ENCODE assay signal across 9 cellular contexts in genomic region chr7:87154166-87154565, GRCh38. TPM values are rescaled to one million over a fixed set of nuclear protein-coding genes. Genes with fewer than 3 reads are reported as not detected.
DNase-seq lines count a peak whose midpoint lies in the region; ATAC-seq, FAIRE-seq and TF ChIP-seq lines count a peak whose summit lies in the region.
"Had no signal": no experiment of that assay in that cellular context is flagged by ENCODE, and none has a peak within 500 bp of the region (broad histone marks: within the 10 kb centered on the region; RNA-seq: fewer than 3 reads in every experiment).

No MANE protein-coding gene starts in this region.

- H3K9me3 ChIP-seq in iPS-18c (ENCODE audit: control insufficient read depth, insufficient read depth, low read length) (no peaks in the 10 kb centered on the region), thoracic aorta (no peaks in the 10 kb centered on the region)

- peak overlapping the region; percentile 86 for H3K4me3 Mint-ChIP-seq in activated CD4-positive, alpha-beta T cell treated with anti-CD3 and anti-CD28 coated beads, Interleukin-2, amount 10 ng/mL, durations not matched to agents 7 days and 5 days
- peak overlapping the region; percentile 94 for H3K4me3 Mint-ChIP-seq in activated CD4-positive, alpha-beta memory T cell treated with anti-CD3 and anti-CD28 coated beads, Interleukin-2, amount 10 ng/mL, durations not matched to agents 7 days and 5 days

- CTCF ChIA-PET in activated CD4-positive, alpha-beta T cell treated with anti-CD3 and anti-CD28 coated beads, Interleukin-2, amount 10 ng/mL, durations not matched to agents 7 days and 5 days (lab: Charles Lee) = interaction anchor here (1.2 to 1.8 kb wide), 6 partner anchors 9 to 66 kb away, joined by 3 to 5 read pairs (median 4); no protein-coding TSS in a partner anchor
- CTCF ChIA-PET in activated CD4-positive, alpha-beta memory T cell treated with anti-CD3 and anti-CD28 coated beads, Interleukin-2, amount 10 ng/mL, durations not matched to agents 7 days and 5 days (lab: Charles Lee) = interaction anchor here (0.9 to 3.3 kb wide), 7 partner anchors 26 to 228 kb away, joined by 3 to 23 read pairs (median 4); partner anchors contain the start of gene TMEM243

- H3K27ac ChIP-seq in thoracic aorta = peak overlapping the region; percentile 98
- H3K27ac ChIP-seq: C4-2B had no signal

- no peaks in the 10 kb centered on the region for H3K27me3 Mint-ChIP-seq in activated CD4-positive, alpha-beta T cell treated with anti-CD3 and anti-CD28 coated beads, Interleukin-2, amount 10 ng/mL, durations not matched to agents 7 days and 5 days
- no peaks in the 10 kb centered on the region for H3K27me3 Mint-ChIP-seq in activated CD4-positive, alpha-beta memory T cell treated with anti-CD3 and anti-CD28 coated beads, Interleukin-2, amount 10 ng/mL, durations not matched to agents 7 days and 5 days

- TF ChIP-seq CTCF in thoracic aorta (IDR thresholded peaks at IDR 0.05) (no peak), D721Med (IDR thresholded peaks at IDR 0.05; ENCODE audit: insufficient read depth, missing control alignments) (no peak)

- H3K27ac Mint-ChIP-seq in activated CD4-positive, alpha-beta T cell treated with anti-CD3 and anti-CD28 coated beads, Interleukin-2, amount 10 ng/mL, durations not matched to agents 7 days and 5 days = peak overlapping the region; percentile 54
- H3K27ac Mint-ChIP-seq in activated CD4-positive, alpha-beta memory T cell treated with anti-CD3 and anti-CD28 coated beads, Interleukin-2, amount 10 ng/mL, durations not matched to agents 7 days and 5 days = peak overlapping the region; percentile 93

- no peaks in the 10 kb centered on the region for H3K9me3 Mint-ChIP-seq in activated CD4-positive, alpha-beta T cell treated with anti-CD3 and anti-CD28 coated beads, Interleukin-2, amount 10 ng/mL, durations not matched to agents 7 days and 5 days
- H3K9me3 Mint-ChIP-seq in activated CD4-positive, alpha-beta memory T cell treated with anti-CD3 and anti-CD28 coated beads, Interleukin-2, amount 10 ng/mL, durations not matched to agents 7 days and 5 days = no peaks in the 10 kb centered on the region

- H3K4me3 ChIP-seq in iPS-18c (ENCODE audit: insufficient read depth, low read depth, low read length) (peak overlapping the region; percentile 98; the same call in 1 of the 2 replicates), thoracic aorta (peak overlapping the region; percentile 89)

- FAIRE-seq in D721Med (lab: Jason Lieb, UNC) = no peak

- no peak for DNase-seq in activated CD4-positive, alpha-beta T cell treated with anti-CD3 and anti-CD28 coated beads, Interleukin-2, amount 10 ng/mL, durations not matched to agents 7 days and 5 days
- DNase-seq in activated CD4-positive, alpha-beta T cell treated with anti-CD3 and anti-CD28 coated beads, Interleukin-2, amount 50 U/mL, for 48 hours = no peak
- DNase-seq in activated CD4-positive, alpha-beta memory T cell treated with anti-CD3 and anti-CD28 coated beads, Interleukin-2, amount 10 ng/mL, durations not matched to agents 7 days and 5 days = no peak
- DNase-seq in thoracic aorta (ENCODE audit: low spot score) (no peak), D721Med (ENCODE audit: insufficient read length, low spot score) (no peak), middle frontal gyrus (ENCODE audit: extremely low spot score, low spot score) (no peak), H4 (ENCODE audit: low spot score) (no peak)

- no peaks in the 10 kb centered on the region for H3K36me3 ChIP-seq in thoracic aorta

- peaks cover 36 to 54% of the 10 kb centered on the region in 2 donors for H3K4me1 ChIP-seq in thoracic aorta (ENCODE audit: control insufficient read depth in 1 of 2, low read depth in 2 of 2)

- no peak for ATAC-seq in thoracic aorta (ENCODE audit: insufficient number of reproducible peaks, low FRiP score, low read depth)

- no peaks in the 10 kb centered on the region for H3K27me3 ChIP-seq in thoracic aorta (replicated peaks; ENCODE audit: insufficient read depth)

- POLR2A ChIA-PET in activated CD4-positive, alpha-beta T cell treated with anti-CD3 and anti-CD28 coated beads, Interleukin-2, amount 10 ng/mL, durations not matched to agents 7 days and 5 days (lab: Charles Lee) = interaction anchor here (0.6 to 0.9 kb wide), 3 partner anchors 29 to 261 kb away, joined by 3 read pairs; no protein-coding TSS in a partner anchor
- POLR2A ChIA-PET in activated CD4-positive, alpha-beta memory T cell treated with anti-CD3 and anti-CD28 coated beads, Interleukin-2, amount 10 ng/mL, durations not matched to agents 7 days and 5 days (lab: Charles Lee) = interaction anchor here (1.3 to 14.2 kb wide), 8 partner anchors 8 to 191 kb away, joined by 3 to 337 read pairs (median 17); partner anchors contain the start of genes CROT, ELAPOR2 and TMEM243

- peaks cover 22% of the 10 kb centered on the region for H3K36me3 Mint-ChIP-seq in activated CD4-positive, alpha-beta T cell treated with anti-CD3 and anti-CD28 coated beads, Interleukin-2, amount 10 ng/mL, durations not matched to agents 7 days and 5 days (ENCODE audit: low read depth)
- H3K36me3 Mint-ChIP-seq in activated CD4-positive, alpha-beta memory T cell treated with anti-CD3 and anti-CD28 coated beads, Interleukin-2, amount 10 ng/mL, durations not matched to agents 7 days and 5 days (ENCODE audit: low read depth) = peaks cover 33% of the 10 kb centered on the region

- peaks cover 54% of the 10 kb centered on the region for H3K4me1 Mint-ChIP-seq in activated CD4-positive, alpha-beta T cell treated with anti-CD3 and anti-CD28 coated beads, Interleukin-2, amount 10 ng/mL, durations not matched to agents 7 days and 5 days
- peaks cover 50% of the 10 kb centered on the region for H3K4me1 Mint-ChIP-seq in activated CD4-positive, alpha-beta memory T cell treated with anti-CD3 and anti-CD28 coated beads, Interleukin-2, amount 10 ng/mL, durations not matched to agents 7 days and 5 days

RNA-seq across cellular contexts. Expression of gene DMTF1, which starts 1.9 kb away (rescaled TPM):
- total RNA-seq in activated CD4-positive, alpha-beta T cell treated with anti-CD3 and anti-CD28 coated beads, Interleukin-2, amount 10 ng/mL, durations not matched to agents 7 days and 5 days = 100 to 1,000 TPM; 102 to 111 TPM
- 10 to 100 TPM; 95.3 to 97.8 TPM for total RNA-seq in activated CD4-positive, alpha-beta memory T cell treated with anti-CD3 and anti-CD28 coated beads, Interleukin-2, amount 10 ng/mL, durations not matched to agents 7 days and 5 days
- 100 to 1,000 TPM; 108 to 172 TPM for total RNA-seq in thoracic aorta
- 15.0 and 33.3 TPM in 2 replicates for total RNA-seq in H4 (2014; rRNA removed; shearing (Covaris generic))
